ENCODE assay signal across 3 cellular contexts in genomic region chr4:18538121-18538520, GRCh38.
TF ChIP-seq lines count a peak whose summit lies in the region.

No MANE protein-coding gene starts in this region.

TF ChIP-seq in HepG2, 621 proteins besides CTCF, POLR2A, EP300 and RAD21:
- TF ChIP-seq MAFF (IDR thresholded peaks at IDR 0.05; ENCODE audit: low read depth, low read length) = peak; percentile 21; the same call in 1 of the 2 replicates
- TF ChIP-seq MAFK (conservative IDR thresholded peaks at IDR 0.05 in 1 of 2, IDR thresholded peaks at IDR 0.05 in 1 of 2; ENCODE audit: low read length in 2 of 2) = peak in 1 of 2 experiments; percentile 63; a peak in 3 of 4 replicates
- no peak for TF ChIP-seq KLF15 (CRISPR knock-in tag; IDR thresholded peaks at IDR 0.05; ENCODE audit: borderline replicate concordance)

TF ChIP-seq in IMR-90, 13 proteins besides CTCF, POLR2A, EP300 and RAD21:
- TF ChIP-seq ELK1 (IDR thresholded peaks at IDR 0.05; ENCODE audit: borderline replicate concordance, low read depth, low read length) (no peak), BHLHE40 (IDR thresholded peaks at IDR 0.05; ENCODE audit: low read depth, low read length) (no peak), RFX5 (IDR thresholded peaks at IDR 0.05; ENCODE audit: low read depth, low read length) (no peak), MAFK (IDR thresholded peaks at IDR 0.05; ENCODE audit: low read depth, low read length) (peak; percentile 56; the same call in 1 of the 2 replicates), FOS (IDR thresholded peaks at IDR 0.05; ENCODE audit: low read depth, low read length) (no peak)

TF ChIP-seq in K562, 482 proteins besides CTCF, POLR2A, EP300 and RAD21:
- TF ChIP-seq ZNF316 (IDR thresholded peaks at IDR 0.05) (peak; percentile 49; the same call in 1 of the 2 replicates), PPARD (CRISPR knock-in tag; IDR thresholded peaks at IDR 0.05) (no peak)
